ENCODE assay signal across 15 cellular contexts in genomic region chr13:40475617-40476016, GRCh38.
DNase-seq lines count a peak whose midpoint lies in the region; ATAC-seq and TF ChIP-seq lines count a peak whose summit lies in the region.
"Had no signal": no experiment of that assay in that cellular context is flagged by ENCODE, and none has a peak within 500 bp of the region (broad histone marks: within the 10 kb centered on the region; RNA-seq: fewer than 3 reads in every experiment).

No MANE protein-coding gene starts in this region.

- H2AFZ ChIP-seq in OCI-LY1 (ENCODE audit: low read length): no peak overlapping the region

- H3K9me2 ChIP-seq in OCI-LY1 (ENCODE audit: low read depth, low read length): no peaks in the 10 kb centered on the region

- intact Hi-C loops in cardiac septum (cut with DNase I): loop anchor here (5.0 kb wide), 2 partner anchors 33 to 192 kb away; partner anchors contain the start of gene FOXO1
- intact Hi-C loops in heart left ventricle (cut with DNase I): loop anchor here in 4 of 10 donors (5.0 to 10.0 kb wide), 4 partner anchors 33 to 411 kb away; partner anchors contain the start of gene FOXO1 (in 2 of the 4)
- intact Hi-C loops in adrenal gland (cut with DNase I): no loop called here

- no peaks in the 10 kb centered on the region for H3F3A ChIP-seq in OCI-LY1 (ENCODE audit: insufficient read depth, low read length)

- TF ChIP-seq POLR2A in heart left ventricle (IDR thresholded peaks at IDR 0.05) (no peak), adrenal gland (IDR thresholded peaks at IDR 0.05) (no peak)

- H3K27me3 ChIP-seq in heart left ventricle (no peaks in the 10 kb centered on the region), OCI-LY1 (ENCODE audit: insufficient read depth, low read length) (no peaks in the 10 kb centered on the region), adrenal gland (no peaks in the 10 kb centered on the region)
- H3K27me3 ChIP-seq: BLaER1 had no signal

- TF ChIP-seq CTCF in heart left ventricle (IDR thresholded peaks at IDR 0.05): no peak
- no peak for TF ChIP-seq CTCF in OCI-LY1 (IDR thresholded peaks at IDR 0.05; ENCODE audit: low read length)
- no peak for TF ChIP-seq CTCF in adrenal gland (IDR thresholded peaks at IDR 0.05)

- ATAC-seq in heart left ventricle (no peak), GM21390 (IDR thresholded peaks at IDR 0.05; ENCODE audit: unreplicated experiment) (no peak)

- no peak overlapping the region for H3K4me2 ChIP-seq in OCI-LY1 (ENCODE audit: low read length)
- H3K4me2 ChIP-seq: BLaER1 had no signal

- H3K36me3 ChIP-seq in heart left ventricle (no peaks in the 10 kb centered on the region), OCI-LY1 (ENCODE audit: insufficient read depth, low read length) (peaks cover 19% of the 10 kb centered on the region; the same call in 1 of the 2 replicates), adrenal gland (replicated peaks in 1 of 2) (no peaks in the 10 kb centered on the region)
- H3K36me3 ChIP-seq: BLaER1, HAP-1 had no signal

- no peaks in the 10 kb centered on the region for H3K9me3 ChIP-seq in heart left ventricle
- no peaks in the 10 kb centered on the region for H3K9me3 ChIP-seq in OCI-LY1 (ENCODE audit: low read length)
- H3K9me3 ChIP-seq in adrenal gland (replicated peaks in 1 of 3): no peaks in the 10 kb centered on the region
- H3K9me3 ChIP-seq: HAP-1 had no signal

- H3K27ac ChIP-seq in heart left ventricle (no peak overlapping the region), OCI-LY1 (ENCODE audit: low read depth, low read length, poor library complexity, severe bottlenecking) (peak overlapping the region; percentile 99), adrenal gland (no peak overlapping the region)
- H3K27ac ChIP-seq: BLaER1 had no signal

- H4K20me1 ChIP-seq in OCI-LY1 (ENCODE audit: insufficient read depth, low read length): no peaks in the 10 kb centered on the region
- H4K20me1 ChIP-seq: BLaER1 had no signal

- no peak overlapping the region for H3K4me3 ChIP-seq in heart left ventricle
- no peak overlapping the region for H3K4me3 ChIP-seq in OCI-LY1 (ENCODE audit: low read depth, low read length, poor library complexity, severe bottlenecking)
- H3K4me3 ChIP-seq in adrenal gland: no peak overlapping the region
- H3K4me3 ChIP-seq: BLaER1, HAP-1 had no signal

- no peak overlapping the region for H3K9ac ChIP-seq in OCI-LY1 (ENCODE audit: low read length)
- H3K9ac ChIP-seq: BLaER1 had no signal

- no peaks in the 10 kb centered on the region; the same call in 1 of the 2 replicates for H3K79me2 ChIP-seq in OCI-LY1 (ENCODE audit: insufficient read depth, low read length)

- H3K4me1 ChIP-seq in heart left ventricle: peaks cover 6 to 53% (median 36%) of the 10 kb centered on the region in 12 donors
- peaks cover 54% of the 10 kb centered on the region for H3K4me1 ChIP-seq in OCI-LY1 (ENCODE audit: insufficient read depth, low read length, severe bottlenecking)
- H3K4me1 ChIP-seq in adrenal gland (replicated peaks in 1 of 2): peaks cover 3 to 36% of the 10 kb centered on the region in 2 donors
- H3K4me1 ChIP-seq: HAP-1 had no signal

- WGBS in heart left ventricle, 4 donors: 89 to 95% (median 94%) methylated on average over 3 of the region's 3 CpGs
- WGBS in adrenal gland, 4 donors: 87 to 97% (median 93%) methylated on average over 3 of the region's 3 CpGs

- DNase-seq in cardiac septum (ENCODE audit: low spot score) (peak; percentile 53), heart left ventricle (no peak), myocyte (ENCODE audit: low read depth) (peak; percentile 58), GM03348 (ENCODE audit: low spot score) (no peak), adrenal gland (no peak)
- DNase-seq: 8988T; AML-193; Calu3; CD4-positive, CD25-positive, alpha-beta regulatory T cell; DMS 273 treated with DMSO at 0.1 percent for 48 hours; GOT3 had no signal

Comparison
In these comparisons a context has a peak if more than half of its experiments do, and no peak if none do; other contexts are left out.
1. DNase-seq: peak in cardiac septum (single experiment) and myocyte (single experiment); none in heart left ventricle (0 of 5), GM03348 (single experiment) and adrenal gland (0 of 7).